14 cellular contexts compared by ENCODE assay signal in genomic region chr2:47208852-47209606, GRCh38. TPM values are rescaled to one million over a fixed set of nuclear protein-coding genes. Genes with fewer than 3 reads are reported as not detected.
A peak's percentile ranks its signal among the peaks of the same experiment; 100 is the strongest.
DNase-seq lines count a peak whose midpoint lies in the region; ATAC-seq, FAIRE-seq and TF ChIP-seq lines count a peak whose summit lies in the region.
"Had no signal": no experiment of that assay in that cellular context is flagged by ENCODE, and none has a peak within 500 bp of the region (broad histone marks: within the 10 kb centered on the region; RNA-seq: fewer than 3 reads in every experiment).

No MANE protein-coding gene starts in this region.

- peaks cover 7% of the 10 kb centered on the region for H3K9me3 Mint-ChIP-seq in mesothelial cell of epicardium

- H3K4me2 ChIP-seq in IMR-90 (ENCODE audit: low read depth, low read length) = peak overlapping the region; percentile 60

- H3K4me3 Mint-ChIP-seq in mesothelial cell of epicardium = no peak overlapping the region

- no peak overlapping the region for H2AK9ac ChIP-seq in IMR-90 (replicated peaks; ENCODE audit: low read depth, low read length, poor library complexity)

- TF ChIP-seq RAD21 in IMR-90 (IDR thresholded peaks at IDR 0.05; ENCODE audit: low read length) = no peak

- H2BK5ac ChIP-seq in IMR-90 (ENCODE audit: low read depth, low read length, poor library complexity, severe bottlenecking) = peak overlapping the region; percentile 70

- TF ChIP-seq POLR2A in IMR-90 (IDR thresholded peaks at IDR 0.05; ENCODE audit: low read depth, low read length) = no peak

- peak overlapping the region; percentile 91 for H2BK120ac ChIP-seq in IMR-90 (ENCODE audit: low read depth, low read length)

- H4K91ac ChIP-seq in IMR-90 (ENCODE audit: insufficient read depth, low read depth, low read length) = peak overlapping the region; percentile 96

- peak overlapping the region; percentile 97 for H3K18ac ChIP-seq in IMR-90 (ENCODE audit: low read depth, low read length)

- H3K4ac ChIP-seq in IMR-90 (ENCODE audit: low read depth, low read length) = peak overlapping the region; percentile 87

- peak overlapping the region; percentile 70; the same call in 1 of the 2 replicates for H3K23ac ChIP-seq in IMR-90 (ENCODE audit: low read depth, low read length)

- 0 out of 2 replicates have a peak, but pooled peaks cover 10% of the 10 kb centered on the region for H3K9me1 ChIP-seq in IMR-90 (ENCODE audit: insufficient read depth, low read length)

- peak overlapping the region; percentile 60 to 85; a peak in 3 of 4 replicates for H4K8ac ChIP-seq in IMR-90 (ENCODE audit: low read depth in 2 of 2, low read length in 2 of 2)

- FAIRE-seq in GM19239 (lab: Jason Lieb, UNC) = no peak

- no peak overlapping the region for H2AFZ ChIP-seq in IMR-90 (replicated peaks; ENCODE audit: low read length, poor library complexity)

- peak; percentile 56 for ATAC-seq in IMR-90 (ENCODE audit: low read depth)
- ATAC-seq in GM18520 (IDR thresholded peaks at IDR 0.05; ENCODE audit: unreplicated experiment) = no peak
- no peak for ATAC-seq in GM21717 (IDR thresholded peaks at IDR 0.05; ENCODE audit: unreplicated experiment)
- ATAC-seq: Panc1 had no signal

- H3K36me3 ChIP-seq in IMR-90 (ENCODE audit: control insufficient read depth, insufficient read depth, low read length) (no peaks in the 10 kb centered on the region), brain microvascular endothelial cell (replicated peaks) (no peaks in the 10 kb centered on the region)
- H3K36me3 ChIP-seq: ascending aorta had no signal

- H3K79me1 ChIP-seq in IMR-90 (ENCODE audit: low read depth in 1 of 2, low read length in 2 of 2) = no peaks in the 10 kb centered on the region; a peak in 1 of 4 replicates

- DNase-seq in DMS53 treated with DMSO at 0.1 percent for 48 hours (lab: John Stamatoyannopoulos, UW; ENCODE audit: unreplicated experiment) = peak; percentile 30
- peak; percentile 87 for DNase-seq in IMR-90
- peak; percentile 51 for DNase-seq in brain microvascular endothelial cell
- DNase-seq in mesothelial cell of epicardium (ENCODE audit: low spot score in 2 of 2, unreplicated experiment in 2 of 2) = no peak
- no peak for DNase-seq in GM19239 (ENCODE audit: insufficient read length, low spot score)
- no peak for DNase-seq in GOT3 (lab: John Stamatoyannopoulos, UW)
- DNase-seq: C1 segment of cervical spinal cord; NCI-H2107; stimulated activated CD4-positive, alpha-beta T cell treated with anti-CD3 and anti-CD28 coated beads, Interleukin-2, amount 100 ng/mL, for 24 hours had no signal

- POLR2A ChIA-PET in IMR-90 (lab: Charles Lee; ENCODE audit: unreplicated experiment) = no interaction called here

- peak overlapping the region; percentile 61 for H3K14ac ChIP-seq in IMR-90 (replicated peaks; ENCODE audit: low read depth, low read length)

- H3K9me3 ChIP-seq in IMR-90 (ENCODE audit: control insufficient read depth, insufficient read depth, low read length) = no peaks in the 10 kb centered on the region
- H3K9me3 ChIP-seq: ascending aorta had no signal

- H4K5ac ChIP-seq in IMR-90 (ENCODE audit: low read depth, low read length) = peak overlapping the region; percentile 95

- TF ChIP-seq CTCF in IMR-90 (conservative IDR thresholded peaks at IDR 0.05; ENCODE audit: low read depth, low read length) (no peak), brain microvascular endothelial cell (IDR thresholded peaks at IDR 0.05; ENCODE audit: low read depth, low read length, missing control alignments) (no peak), mesothelial cell of epicardium (IDR thresholded peaks at IDR 0.05; ENCODE audit: unreplicated experiment) (no peak)

- H4K20me1 ChIP-seq in IMR-90 (ENCODE audit: insufficient read depth, low read length) = no peaks in the 10 kb centered on the region

- WGBS in IMR-90 (ENCODE audit: extremely low coverage in 2 of 2, insufficient read length in 1 of 2), 2 experiments = 30% methylated on average over 3 of the region's 5 CpGs; no CpG with 5 or more reads in 1 of the 2 experiments

- intact Hi-C loops in IMR-90 (cut with micrococcal nuclease) = no loop called here

- H2AK5ac ChIP-seq in IMR-90 (ENCODE audit: low read depth, low read length) = peak overlapping the region; percentile 38; the same call in 1 of the 2 replicates

- no TSS peak for BruUV-seq in IMR-90 (replicated peaks; lab: Mats Ljungman, UMichigan)

- H3K36me3 Mint-ChIP-seq in mesothelial cell of epicardium = peaks cover 3% of the 10 kb centered on the region

- H3K4me3 ChIP-seq in IMR-90 (ENCODE audit: insufficient read depth, low read depth, low read length) (no peak overlapping the region), brain microvascular endothelial cell (ENCODE audit: low read depth, low read length) (no peak overlapping the region)
- H3K4me3 ChIP-seq: ascending aorta had no signal

- in situ Hi-C loops in IMR-90 (cut with MboI; ENCODE audit: low sequenced_read_pairs) = no loop called here
- in situ Hi-C loops in brain microvascular endothelial cell (cut with HindIII; ENCODE audit: low pct_ligation_motif_present, low sequenced_read_pairs) = no loop called here

- dilution Hi-C loops in IMR-90 (cut with HindIII; ENCODE audit: low sequenced_read_pairs, unreplicated experiment) = no loop called here

- H2BK15ac ChIP-seq in IMR-90 (ENCODE audit: low read depth, low read length) = peak overlapping the region; percentile 82; the same call in 2 of the 3 replicates

- H3K4me1 ChIP-seq in IMR-90 (ENCODE audit: control insufficient read depth, insufficient read depth, low read length) = peaks cover 17% of the 10 kb centered on the region
- H3K4me1 ChIP-seq: ascending aorta had no signal

- peak overlapping the region; percentile 57 for H3K9ac ChIP-seq in IMR-90 (ENCODE audit: low read depth, low read length)

- H3K27me3 ChIP-seq in IMR-90 (ENCODE audit: control insufficient read depth, insufficient read depth, low read length) (no peaks in the 10 kb centered on the region), brain microvascular endothelial cell (replicated peaks) (no peaks in the 10 kb centered on the region)
- H3K27me3 ChIP-seq: ascending aorta had no signal

- H3K4me1 Mint-ChIP-seq in mesothelial cell of epicardium = peaks cover 28% of the 10 kb centered on the region

- peak overlapping the region; percentile 63 for H3K27ac Mint-ChIP-seq in mesothelial cell of epicardium

- no peaks in the 10 kb centered on the region for H3K27me3 Mint-ChIP-seq in mesothelial cell of epicardium (ENCODE audit: low read depth)

- CTCF ChIA-PET in IMR-90 (lab: Yijun Ruan, JAX) = interaction anchor here (0.8 kb wide), 1 partner anchor 56 kb away, joined by 4 read pairs; no protein-coding TSS in a partner anchor

- peak overlapping the region; percentile 93 for H2BK20ac ChIP-seq in IMR-90 (ENCODE audit: low read depth, low read length)

- peak overlapping the region; percentile 69 for H3K56ac ChIP-seq in IMR-90 (ENCODE audit: extremely low read depth, insufficient read depth, low read length)

- H3K27ac ChIP-seq in IMR-90 (ENCODE audit: insufficient read depth, low read length) = peak overlapping the region; percentile 77; the same call in 1 of the 2 replicates
- H3K27ac ChIP-seq in brain microvascular endothelial cell = peak overlapping the region; percentile 30
- H3K27ac ChIP-seq: ascending aorta had no signal

TF ChIP-seq in IMR-90, 13 proteins besides CTCF, POLR2A, EP300 and RAD21:
- TF ChIP-seq FOS (IDR thresholded peaks at IDR 0.05; ENCODE audit: low read depth, low read length) (peak; percentile 72), CEBPB (IDR thresholded peaks at IDR 0.05; ENCODE audit: low read depth, low read length) (peak; percentile 97), BHLHE40 (IDR thresholded peaks at IDR 0.05; ENCODE audit: low read depth, low read length) (no peak; the same call in 1 of the 2 replicates)
TF ChIP-seq in IMR-90: peak in this region for 2.

RNA-seq across cellular contexts. Expression of gene CALM2, which starts 32.7 kb away (rescaled TPM):
- total RNA-seq in IMR-90 (2012; rRNA removed) (290 and 1,344 TPM in 2 replicates), mesothelial cell of epicardium (308 to 312 TPM (median 309 TPM) in 3 replicates)
- polyA plus RNA-seq in IMR-90 (2012; rRNA removed) = 774 and 970 TPM in 2 replicates
- polyA plus RNA-seq in IMR-90 (2012; cell fraction: cytosol; rRNA removed) = 56.0 and 99.9 TPM in 2 replicates
- 20.2 and 214 TPM in 2 replicates for polyA plus RNA-seq in IMR-90 (2012; cell fraction: nucleus; rRNA removed; ENCODE audit: low replicate concordance)

RNA-seq across cellular contexts. Expression of gene STPG4, which starts 53.9 kb away (rescaled TPM):
- total RNA-seq in IMR-90 (2012; rRNA removed) (0.18 and 0.28 TPM in 2 replicates), mesothelial cell of epicardium (0.27 to 0.52 TPM in 2 of 3 replicates, not detected in the other)
- 0.06 and 0.12 TPM in 2 replicates for polyA plus RNA-seq in IMR-90 (2012; rRNA removed)
- polyA plus RNA-seq in IMR-90 (2012; cell fraction: cytosol; rRNA removed) = not detected in 2 replicates
- 0.18 and 0.49 TPM in 2 replicates for polyA plus RNA-seq in IMR-90 (2012; cell fraction: nucleus; rRNA removed; ENCODE audit: low replicate concordance)
- total RNA-seq: ascending aorta, G401 had no signal

Comparison
In these comparisons a context has a peak if more than half of its experiments do, and no peak if none do; other contexts are left out.
1. DNase-seq: peak in DMS53 treated with DMSO at 0.1 percent for 48 hours (single experiment), IMR-90 (single experiment) and brain microvascular endothelial cell (single experiment); none in mesothelial cell of epicardium (0 of 2), GM19239 (single experiment) and GOT3 (single experiment).